In genomic region chr21:44301961-44302406, GRCh38 we compare ENCODE assay signal across 10 cellular contexts. TPM values are rescaled to one million over a fixed set of nuclear protein-coding genes. Genes with fewer than 3 reads are reported as not detected.
DNase-seq lines count a peak whose midpoint lies in the region; ATAC-seq and TF ChIP-seq lines count a peak whose summit lies in the region.
"Had no signal": no experiment of that assay in that cellular context is flagged by ENCODE, and none has a peak within 500 bp of the region (broad histone marks: within the 10 kb centered on the region; RNA-seq: fewer than 3 reads in every experiment).

No MANE protein-coding gene starts in this region.

- no peak overlapping the region for H2BK20ac ChIP-seq in IMR-90 (ENCODE audit: low read depth, low read length)

- TF ChIP-seq POLR2A in IMR-90 (IDR thresholded peaks at IDR 0.05; ENCODE audit: low read depth, low read length): no peak

- H3K9ac ChIP-seq in IMR-90 (ENCODE audit: low read depth, low read length): no peak overlapping the region

- H3K27ac Mint-ChIP-seq in nephron: peak overlapping the region; percentile 55 to 99 (median 93)

- no peaks in the 10 kb centered on the region for H3K36me3 Mint-ChIP-seq in nephron (ENCODE audit: low read depth)

- BruUV-seq in IMR-90 (replicated peaks; lab: Mats Ljungman, UMichigan): no TSS peak

- no peak overlapping the region for H3K23ac ChIP-seq in IMR-90 (ENCODE audit: low read depth, low read length)

- no peak overlapping the region for H2AFZ ChIP-seq in IMR-90 (replicated peaks; ENCODE audit: low read length, poor library complexity)

- H3K27me3 ChIP-seq in IMR-90 (ENCODE audit: control insufficient read depth, insufficient read depth, low read length): no peaks in the 10 kb centered on the region

- peak overlapping the region; percentile 10 for H2AK9ac ChIP-seq in IMR-90 (replicated peaks; ENCODE audit: low read depth, low read length, poor library complexity)

- in situ Hi-C loops in Caki2 (cut with HindIII; ENCODE audit: low pct_unique_long_range_greater_than_20kb, low sequenced_read_pairs) (no loop called here), IMR-90 (cut with MboI; ENCODE audit: low sequenced_read_pairs) (no loop called here)

- peaks cover 28% of the 10 kb centered on the region for H3K4me1 Mint-ChIP-seq in nephron

- no peak overlapping the region for H3K56ac ChIP-seq in IMR-90 (ENCODE audit: extremely low read depth, insufficient read depth, low read length)

- H4K5ac ChIP-seq in IMR-90 (ENCODE audit: low read depth, low read length): no peak overlapping the region

- no peak overlapping the region for H3K18ac ChIP-seq in IMR-90 (ENCODE audit: low read depth, low read length)

- no peak overlapping the region for H3K4me3 ChIP-seq in IMR-90 (ENCODE audit: insufficient read depth, low read depth, low read length)

- POLR2A ChIA-PET in IMR-90 (lab: Charles Lee; ENCODE audit: unreplicated experiment): no interaction called here

- no peak overlapping the region; the same call in 1 of the 2 replicates for H3K4me2 ChIP-seq in IMR-90 (ENCODE audit: low read depth, low read length)

- peaks cover 62% of the 10 kb centered on the region for H4K20me1 ChIP-seq in IMR-90 (ENCODE audit: insufficient read depth, low read length)

- H3K79me1 ChIP-seq in IMR-90 (ENCODE audit: low read depth in 1 of 2, low read length in 2 of 2): peaks cover 16 to 47% of the 10 kb centered on the region in 2 experiments

- no peak overlapping the region for H2AK5ac ChIP-seq in IMR-90 (ENCODE audit: low read depth, low read length)

- H3K14ac ChIP-seq in IMR-90 (replicated peaks; ENCODE audit: low read depth, low read length): no peak overlapping the region

- no peaks in the 10 kb centered on the region for H3K9me3 Mint-ChIP-seq in nephron

- CTCF ChIA-PET in IMR-90 (lab: Yijun Ruan, JAX): interaction anchor here (1.0 kb wide), 1 partner anchor 1017 kb away, joined by 3 read pairs; no protein-coding TSS in a partner anchor

- H2BK120ac ChIP-seq in IMR-90 (ENCODE audit: low read depth, low read length): no peak overlapping the region

- dilution Hi-C loops in IMR-90 (cut with HindIII; ENCODE audit: low sequenced_read_pairs, unreplicated experiment): no loop called here

- H3K4me1 ChIP-seq in IMR-90 (ENCODE audit: control insufficient read depth, insufficient read depth, low read length): peaks cover 20% of the 10 kb centered on the region

- TF ChIP-seq CTCF in IMR-90 (conservative IDR thresholded peaks at IDR 0.05; ENCODE audit: low read depth, low read length) (no peak), nephron (IDR thresholded peaks at IDR 0.05; ENCODE audit: unreplicated experiment in 3 of 3) (peak in 1 of 3 experiments; percentile 26)

- no peaks in the 10 kb centered on the region for H3K9me1 ChIP-seq in IMR-90 (ENCODE audit: insufficient read depth, low read length)

- WGBS in IMR-90 (ENCODE audit: extremely low coverage in 2 of 2, insufficient read length in 1 of 2), 2 experiments: no CpG with 5 or more reads among the region's 9 CpGs

- H3K27ac ChIP-seq in IMR-90 (ENCODE audit: insufficient read depth, low read length) (no peak overlapping the region), angular gyrus (ENCODE audit: low read depth, low read length) (peak overlapping the region; percentile 58)

- no peak overlapping the region for H3K4ac ChIP-seq in IMR-90 (ENCODE audit: low read depth, low read length)

- DNase-seq in Caki2 (ENCODE audit: low read depth) (peak; percentile 16), IMR-90 (no peak), SKM-1 (lab: John Stamatoyannopoulos, UW; ENCODE audit: unreplicated experiment) (no peak)
- DNase-seq in activated CD4-positive, CD25-positive, alpha-beta regulatory T cell (lab: John Stamatoyannopoulos, UW): no peak
- DNase-seq: cerebellar nuclear complex; stimulated activated CD4-positive, alpha-beta T cell treated with anti-CD3 and anti-CD28 coated beads, Interleukin-1b, Interleukin-23, amount 100 ng/mL, for 48 hours had no signal

- ATAC-seq in IMR-90 (ENCODE audit: low read depth) (no peak), HG03442 (IDR thresholded peaks at IDR 0.05; ENCODE audit: unreplicated experiment) (no peak)

- intact Hi-C loops in IMR-90 (cut with micrococcal nuclease): no loop called here

- no peaks in the 10 kb centered on the region for H3K9me3 ChIP-seq in IMR-90 (ENCODE audit: control insufficient read depth, insufficient read depth, low read length)

- TF ChIP-seq RAD21 in IMR-90 (IDR thresholded peaks at IDR 0.05; ENCODE audit: low read length): no peak

- no peak overlapping the region for H4K91ac ChIP-seq in IMR-90 (ENCODE audit: insufficient read depth, low read depth, low read length)

- H3K27me3 Mint-ChIP-seq in nephron (ENCODE audit: low read depth): no peaks in the 10 kb centered on the region

- H3K36me3 ChIP-seq in IMR-90 (ENCODE audit: control insufficient read depth, insufficient read depth, low read length): peaks cover 4% of the 10 kb centered on the region; the same call in 1 of the 2 replicates

- no peak overlapping the region for H2BK15ac ChIP-seq in IMR-90 (ENCODE audit: low read depth, low read length)

- no peak overlapping the region for H4K8ac ChIP-seq in IMR-90 (ENCODE audit: low read depth in 2 of 2, low read length in 2 of 2)

- peak overlapping the region; percentile 67 to 78 (median 72) for H3K4me3 Mint-ChIP-seq in nephron

- H2BK5ac ChIP-seq in IMR-90 (ENCODE audit: low read depth, low read length, poor library complexity, severe bottlenecking): no peak overlapping the region

TF ChIP-seq in IMR-90, 13 proteins besides CTCF, POLR2A, EP300 and RAD21:
- TF ChIP-seq FOS (IDR thresholded peaks at IDR 0.05; ENCODE audit: low read depth, low read length) (no peak), BHLHE40 (IDR thresholded peaks at IDR 0.05; ENCODE audit: low read depth, low read length) (no peak), ELK1 (IDR thresholded peaks at IDR 0.05; ENCODE audit: borderline replicate concordance, low read depth, low read length) (no peak), SMC3 (IDR thresholded peaks at IDR 0.05; ENCODE audit: low read depth, low read length) (no peak), MAFK (IDR thresholded peaks at IDR 0.05; ENCODE audit: low read depth, low read length) (no peak), USF2 (IDR thresholded peaks at IDR 0.05; ENCODE audit: low read depth, low read length) (no peak)

RNA-seq across cellular contexts. Expression of gene PFKL, which starts 2.1 kb away (rescaled TPM):
- total RNA-seq in Caki2 (2014; rRNA removed; shearing (Covaris generic); ENCODE audit: low replicate concordance): 340 and 360 TPM in 2 replicates
- 100 and 103 TPM in 2 replicates for total RNA-seq in IMR-90 (2012; rRNA removed)
- 126 and 131 TPM in 2 replicates for polyA plus RNA-seq in IMR-90 (2012; rRNA removed)
- polyA plus RNA-seq in IMR-90 (2012; cell fraction: cytosol; rRNA removed): 121 and 205 TPM in 2 replicates
- polyA plus RNA-seq in IMR-90 (2012; cell fraction: nucleus; rRNA removed; ENCODE audit: low replicate concordance): 315 and 685 TPM in 2 replicates

RNA-seq across cellular contexts. Expression of gene AIRE, which starts 16.3 kb away (rescaled TPM):
- total RNA-seq in Caki2 (2014; rRNA removed; shearing (Covaris generic); ENCODE audit: low replicate concordance): not detected in 2 replicates
- total RNA-seq in IMR-90 (2012; rRNA removed): not detected in 2 replicates
- 0.03 and 0.05 TPM in 2 replicates for polyA plus RNA-seq in IMR-90 (2012; rRNA removed)
- not detected in 2 replicates for polyA plus RNA-seq in IMR-90 (2012; cell fraction: cytosol; rRNA removed)
- 0.54 and 0.91 TPM in 2 replicates for polyA plus RNA-seq in IMR-90 (2012; cell fraction: nucleus; rRNA removed; ENCODE audit: low replicate concordance)

RNA-seq across cellular contexts. Expression of gene CFAP410, which starts 37.2 kb away (rescaled TPM):
- total RNA-seq in Caki2 (2014; rRNA removed; shearing (Covaris generic); ENCODE audit: low replicate concordance): 14.5 and 25.6 TPM in 2 replicates
- total RNA-seq in IMR-90 (2012; rRNA removed): 3.3 and 3.8 TPM in 2 replicates
- polyA plus RNA-seq in IMR-90 (2012; rRNA removed): 10.3 and 12.4 TPM in 2 replicates
- 18.3 and 20.2 TPM in 2 replicates for polyA plus RNA-seq in IMR-90 (2012; cell fraction: cytosol; rRNA removed)
- polyA plus RNA-seq in IMR-90 (2012; cell fraction: nucleus; rRNA removed; ENCODE audit: low replicate concordance): 43.6 and 107 TPM in 2 replicates

RNA-seq across cellular contexts. Expression of gene DNMT3L, which starts 40.3 kb away (rescaled TPM):
- not detected in 2 replicates for total RNA-seq in Caki2 (2014; rRNA removed; shearing (Covaris generic); ENCODE audit: low replicate concordance)
- not detected in 2 replicates for total RNA-seq in IMR-90 (2012; rRNA removed)
- polyA plus RNA-seq in IMR-90 (2012; rRNA removed): not detected in 2 replicates
- polyA plus RNA-seq in IMR-90 (2012; cell fraction: cytosol; rRNA removed): not detected in 2 replicates
- polyA plus RNA-seq in IMR-90 (2012; cell fraction: nucleus; rRNA removed; ENCODE audit: low replicate concordance): not detected in 2 replicates
- total RNA-seq: T-helper 1 cell treated with Interleukin-12 subunit alpha and Interleukin-12 subunit beta and Interleukin-4 antibody, amounts not matched to agents 30 ng/mL and 1 ng/mL, for 36 hours had no signal

RNA-seq across cellular contexts. Expression of gene TRPM2, which starts 51.4 kb away (rescaled TPM):
- total RNA-seq in Caki2 (2014; rRNA removed; shearing (Covaris generic); ENCODE audit: low replicate concordance): not detected in 2 replicates
- not detected in 2 replicates for total RNA-seq in IMR-90 (2012; rRNA removed)
- polyA plus RNA-seq in IMR-90 (2012; rRNA removed): not detected in 2 replicates
- not detected in 2 replicates for polyA plus RNA-seq in IMR-90 (2012; cell fraction: cytosol; rRNA removed)
- 0.05 TPM in 1 of 2 replicates, not detected in the other for polyA plus RNA-seq in IMR-90 (2012; cell fraction: nucleus; rRNA removed; ENCODE audit: low replicate concordance)
